9 cellular contexts compared by ENCODE assay signal in the genomic region with DNA sequence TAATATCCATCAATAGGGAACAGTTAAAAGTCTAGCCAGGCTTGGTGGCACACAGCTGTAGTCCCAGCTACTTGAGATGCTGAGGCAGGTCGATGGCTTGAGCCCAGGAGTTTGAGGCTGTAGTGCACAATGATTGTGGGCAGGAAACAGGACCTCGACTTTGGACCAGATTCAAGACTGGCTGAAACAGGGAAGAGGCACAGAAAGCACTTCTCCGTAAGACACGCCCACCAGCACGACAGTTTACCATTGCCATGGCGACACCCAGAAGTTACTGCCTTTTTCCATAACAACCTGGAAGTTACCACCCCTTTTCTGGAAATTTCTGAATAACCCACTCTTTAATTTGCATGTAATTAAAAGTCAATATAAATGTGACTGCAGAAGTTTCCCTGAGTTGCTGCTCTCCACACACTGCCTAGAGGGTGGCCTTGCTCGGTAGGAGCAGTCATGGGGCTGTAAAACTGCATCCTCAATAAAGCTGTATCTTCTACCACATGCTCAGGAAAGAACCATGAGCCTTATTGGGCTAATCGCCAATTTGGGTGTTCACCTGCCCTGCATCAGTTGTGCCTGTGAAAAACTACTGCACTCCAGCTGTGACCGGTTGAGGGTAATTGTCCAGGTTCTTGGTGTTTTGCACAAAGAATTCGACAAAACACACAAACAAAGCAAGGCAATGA. TPM values are rescaled to one million over a fixed set of nuclear protein-coding genes. Genes with fewer than 3 reads are reported as not detected.
DNase-seq lines count a peak whose midpoint lies in the region; ATAC-seq, FAIRE-seq and TF ChIP-seq lines count a peak whose summit lies in the region.
"Had no signal": no experiment of that assay in that cellular context is flagged by ENCODE, and none has a peak within 500 bp of the region (broad histone marks: within the 10 kb centered on the region; RNA-seq: fewer than 3 reads in every experiment).

No MANE protein-coding gene starts in this region.

- no peaks in the 10 kb centered on the region for H3K9me3 Mint-ChIP-seq in natural killer cell

- no peaks in the 10 kb centered on the region for H4K20me1 ChIP-seq in GM12878 (ENCODE audit: control insufficient read depth, insufficient read depth)

- no peak overlapping the region for H3K9ac ChIP-seq in GM12878 (ENCODE audit: control insufficient read depth, insufficient read depth, low read length)

- no peak overlapping the region for H3K4me2 ChIP-seq in GM12878 (ENCODE audit: control insufficient read depth, insufficient read depth)

- H3K27ac Mint-ChIP-seq in natural killer cell, result no peak overlapping the region

- no peak for TF ChIP-seq POLR2A in NB4 (IDR thresholded peaks at IDR 0.05; ENCODE audit: extremely low read depth, insufficient read length)
- TF ChIP-seq POLR2A in GM12878 (IDR thresholded peaks at IDR 0.05; ENCODE audit: low read depth, low read length), result no peak

- H3K4me1 Mint-ChIP-seq in natural killer cell, result no peaks in the 10 kb centered on the region

- H3K9me3 ChIP-seq in GM12878 (replicated peaks; ENCODE audit: control insufficient read depth, insufficient read depth, low read length), result no peaks in the 10 kb centered on the region
- no peaks in the 10 kb centered on the region for H3K9me3 ChIP-seq in lower lobe of right lung

- peaks cover 5% of the 10 kb centered on the region; the same call in 1 of the 2 replicates for H3K4me1 ChIP-seq in GM12878 (ENCODE audit: control insufficient read depth, insufficient read depth, low read length)
- H3K4me1 ChIP-seq in lower lobe of right lung, result peaks cover 17% of the 10 kb centered on the region

- ATAC-seq in GM12878, result no peak
- peak; percentile 48 to 60 for ATAC-seq in lower lobe of right lung
- no peak for ATAC-seq in natural killer cell
- no peak for ATAC-seq in HG03175 (IDR thresholded peaks at IDR 0.05; ENCODE audit: unreplicated experiment)
- no peak for ATAC-seq in HG02588 (IDR thresholded peaks at IDR 0.05; ENCODE audit: unreplicated experiment)

- DNase-seq in DMS153 treated with DMSO at 0.1 percent for 48 hours (lab: John Stamatoyannopoulos, UW; ENCODE audit: unreplicated experiment) (peak; percentile 41), NB4 (ENCODE audit: low read depth) (peak; percentile 24), GM12878 (ENCODE audit: low read depth, low spot score) (no peak), lower lobe of right lung (peak; percentile 83), natural killer cell (no peak), GM13977 (ENCODE audit: low spot score) (no peak)

- no peaks in the 10 kb centered on the region for H3K27me3 ChIP-seq in GM12878 (replicated peaks in 1 of 2; ENCODE audit: control insufficient read depth in 2 of 2, insufficient read depth in 2 of 2, low read length in 1 of 2)
- no peaks in the 10 kb centered on the region for H3K27me3 ChIP-seq in lower lobe of right lung (ENCODE audit: low read depth)

- TF ChIP-seq RAD21 in GM12878 (IDR thresholded peaks at IDR 0.05; ENCODE audit: insufficient read depth, low read depth, low read length), result no peak

- no peaks in the 10 kb centered on the region for H3K36me3 ChIP-seq in GM12878 (ENCODE audit: control insufficient read depth in 2 of 2, insufficient read depth in 2 of 2, low read length in 1 of 2)
- no peaks in the 10 kb centered on the region for H3K36me3 ChIP-seq in lower lobe of right lung

- no peaks in the 10 kb centered on the region for H3K27me3 Mint-ChIP-seq in natural killer cell (ENCODE audit: low read depth in 2 of 2)

- H3K36me3 Mint-ChIP-seq in natural killer cell, result no peaks in the 10 kb centered on the region

- H3K4me3 ChIP-seq in NB4 (ENCODE audit: low read depth, low read length) (no peak overlapping the region), GM12878 (no peak overlapping the region), lower lobe of right lung (no peak overlapping the region)

- no peak overlapping the region for H3K4me3 Mint-ChIP-seq in natural killer cell

- CTCF ChIA-PET in GM12878 (lab: Yijun Ruan, JAX), result interaction anchor here (1.4 kb wide), 1 partner anchor 28 kb away, joined by 4 read pairs; the partner anchor contains the start of gene SPSB2

- intact Hi-C loops in GM12878 (cut with micrococcal nuclease; ENCODE audit: unreplicated experiment) (no loop called here), lower lobe of right lung (cut with DNase I) (no loop called here), natural killer cell (cut with micrococcal nuclease) (no loop called here)

- no peak for TF ChIP-seq EP300 in GM12878 (IDR thresholded peaks at IDR 0.05; ENCODE audit: borderline replicate concordance in 1 of 2, control insufficient read depth in 1 of 2, low read depth in 2 of 2, low read length in 2 of 2)

- H3K79me2 ChIP-seq in GM12878 (ENCODE audit: control insufficient read depth, insufficient read depth, low read length), result no peaks in the 10 kb centered on the region

- TF ChIP-seq CTCF in NB4 (IDR thresholded peaks at IDR 0.05; ENCODE audit: low read depth, low read length) (no peak), GM12878 (IDR thresholded peaks at IDR 0.05 in 2 of 3, conservative IDR thresholded peaks at IDR 0.05 in 1 of 3; ENCODE audit: control insufficient read depth in 2 of 3, extremely low read depth in 1 of 3, insufficient read depth in 1 of 3, low read depth in 3 of 3, low read length in 3 of 3) (no peak), lower lobe of right lung (IDR thresholded peaks at IDR 0.05) (no peak), natural killer cell (IDR thresholded peaks at IDR 0.05) (no peak), GM13977 (IDR thresholded peaks at IDR 0.05; ENCODE audit: extremely low read depth, insufficient read depth, missing control alignments) (no peak)

- in situ Hi-C loops in GM12878 (cut with MboI), result no loop called here
- in situ Hi-C loops in GM13977 (cut with MboI; ENCODE audit: low pct_unique_long_range_greater_than_20kb, low sequenced_read_pairs, unreplicated experiment), result no loop called here

- WGBS in GM12878 (ENCODE audit: insufficient coverage, insufficient replicate concordance, low lambda C conversion rate, missing lambda C conversion rate), result 54% methylated on average over 10 of the region's 10 CpGs

- no TSS peak for BruUV-seq in GM12878 (replicated peaks; lab: Mats Ljungman, UMichigan)

- no peak overlapping the region for H2AFZ ChIP-seq in GM12878 (ENCODE audit: control insufficient read depth, low read depth, low read length)

- RAD21 ChIA-PET in GM12878 (lab: Charles Lee; ENCODE audit: unreplicated experiment), result no interaction called here

- POLR2A ChIA-PET in GM12878 (lab: Charles Lee), result interaction anchor here (1.0 kb wide), 1 partner anchor 16 kb away, joined by 3 read pairs; no protein-coding TSS in a partner anchor

- no peak for FAIRE-seq in GM12878 (lab: Jason Lieb, UNC)
- FAIRE-seq: HTR-8/SVneo had no signal

- H3K27ac ChIP-seq in GM12878 (ENCODE audit: control insufficient read depth, insufficient read depth), result no peak overlapping the region
- H3K27ac ChIP-seq in lower lobe of right lung, result no peak overlapping the region

- SMC1A ChIA-PET in GM12878 (lab: Charles Lee; ENCODE audit: uncharacterized antibody, unreplicated experiment), result interaction anchor here (0.7 kb wide), 1 partner anchor 902 kb away, joined by 3 read pairs; no protein-coding TSS in a partner anchor

RNA-seq across cellular contexts. Expression of gene LRRC23, which starts 4.6 kb away (rescaled TPM):
- 13.0 and 13.8 TPM in 2 replicates for total RNA-seq in GM12878 (2013; cell fraction: nucleolus; rRNA removed)
- total RNA-seq in GM12878 (2014; rRNA removed) (2.8 and 4.7 TPM in 2 replicates), GM12878 (2014; rRNA removed; fragmentation: Illumina TruSeq; extraction: Trizol) (4.0 and 4.3 TPM in 2 replicates), GM12878 (2021) (3.1 and 3.8 TPM in 2 replicates), lower lobe of right lung (26.6 TPM), natural killer cell (10 to 100 TPM in 1 of 3 donors, 1 to 10 TPM in 2; 8.1 to 16.8 (median 9.8) TPM)
- 7.8 TPM for polyA plus RNA-seq in GM12878 (2011; ENCODE audit: low read depth)
- polyA plus RNA-seq in GM12878 (2011; rRNA removed) (5.6 and 6.9 TPM in 2 replicates), GM12878 (2014; fragmentation: Illumina TruSeq; extraction: Trizol) (5.2 and 5.4 TPM in 2 replicates), GM12878 (2014; fragmentation: Nextera tagmentation; extraction: Ambion mirVana) (1 to 10 TPM; 1.4 to 2.5 TPM), GM12878 (2014; rRNA removed) (3.1 and 3.3 TPM in 2 replicates), GM12878 (2016; fragmentation: Nextera tagmentation; extraction: Ambion mirVana) (1 to 10 TPM; 3.5 to 5.4 TPM)
- 6.6 and 7.0 TPM in 2 replicates for polyA plus RNA-seq in GM12878 (2011; cell fraction: cytosol; rRNA removed)
- polyA plus RNA-seq in GM12878 (2011; cell fraction: nucleus; rRNA removed), result 3.3 and 4.4 TPM in 2 replicates
- 7.4 and 7.6 TPM in 2 replicates for polyA plus RNA-seq in GM12878 (2012)
- 5.8 and 6.2 TPM in 2 replicates for polyA minus RNA-seq in GM12878 (2011; rRNA and poly(A)+ RNA removed)
- 1.0 TPM in 1 of 2 replicates, not detected in the other for polyA minus RNA-seq in GM12878 (2011; cell fraction: cytosol; rRNA and poly(A)+ RNA removed)
- 1.7 TPM in 2 replicates for polyA minus RNA-seq in GM12878 (2011; cell fraction: nucleus; rRNA and poly(A)+ RNA removed)

RNA-seq across cellular contexts. Expression of gene ENO2, which starts 14.4 kb away (rescaled TPM):
- total RNA-seq in GM12878 (2013; cell fraction: nucleolus; rRNA removed), result 124 and 142 TPM in 2 replicates
- 24.8 and 28.0 TPM in 2 replicates for total RNA-seq in GM12878 (2014; rRNA removed)
- total RNA-seq in GM12878 (2014; rRNA removed; fragmentation: Illumina TruSeq; extraction: Trizol), result 25.3 and 25.8 TPM in 2 replicates
- total RNA-seq in GM12878 (2021), result 65.4 and 65.5 TPM in 2 replicates
- 159 TPM for polyA plus RNA-seq in GM12878 (2011; ENCODE audit: low read depth)
- polyA plus RNA-seq in GM12878 (2011; rRNA removed), result 159 and 196 TPM in 2 replicates
- 187 and 271 TPM in 2 replicates for polyA plus RNA-seq in GM12878 (2011; cell fraction: cytosol; rRNA removed)
- 494 and 720 TPM in 2 replicates for polyA plus RNA-seq in GM12878 (2011; cell fraction: nucleus; rRNA removed)
- 181 and 207 TPM in 2 replicates for polyA plus RNA-seq in GM12878 (2012)
- 59.1 and 61.1 TPM in 2 replicates for polyA plus RNA-seq in GM12878 (2014; fragmentation: Illumina TruSeq; extraction: Trizol)
- polyA plus RNA-seq in GM12878 (2014; fragmentation: Nextera tagmentation; extraction: Ambion mirVana), result 10 to 100 TPM; 37.3 to 42.1 TPM
- 61.3 and 68.1 TPM in 2 replicates for polyA plus RNA-seq in GM12878 (2014; rRNA removed)
- 10 to 100 TPM; 39.8 to 44.1 TPM for polyA plus RNA-seq in GM12878 (2016; fragmentation: Nextera tagmentation; extraction: Ambion mirVana)
- polyA minus RNA-seq in GM12878 (2011; rRNA and poly(A)+ RNA removed), result 91.5 and 121 TPM in 2 replicates
- 31.0 and 39.8 TPM in 2 replicates for polyA minus RNA-seq in GM12878 (2011; cell fraction: cytosol; rRNA and poly(A)+ RNA removed)
- 60.9 and 69.0 TPM in 2 replicates for polyA minus RNA-seq in GM12878 (2011; cell fraction: nucleus; rRNA and poly(A)+ RNA removed)
- total RNA-seq in lower lobe of right lung, result 41.9 TPM
- total RNA-seq in natural killer cell, result 10 to 100 TPM; 21.6 to 30.8 (median 23.1) TPM

RNA-seq across cellular contexts. Expression of gene SPSB2, which starts 26.9 kb away (rescaled TPM):
- 0.34 and 0.52 TPM in 2 replicates for total RNA-seq in GM12878 (2013; cell fraction: nucleolus; rRNA removed)
- total RNA-seq in GM12878 (2014; rRNA removed), result 4.2 and 5.6 TPM in 2 replicates
- total RNA-seq in GM12878 (2014; rRNA removed; fragmentation: Illumina TruSeq; extraction: Trizol), result 1.8 and 2.0 TPM in 2 replicates
- 3.4 and 3.9 TPM in 2 replicates for total RNA-seq in GM12878 (2021)
- 0.56 TPM for polyA plus RNA-seq in GM12878 (2011; ENCODE audit: low read depth)
- 0.29 and 0.58 TPM in 2 replicates for polyA plus RNA-seq in GM12878 (2011; rRNA removed)
- polyA plus RNA-seq in GM12878 (2011; cell fraction: cytosol; rRNA removed), result 0.87 and 1.3 TPM in 2 replicates
- 1.1 and 1.2 TPM in 2 replicates for polyA plus RNA-seq in GM12878 (2011; cell fraction: nucleus; rRNA removed)
- 2.0 and 2.2 TPM in 2 replicates for polyA plus RNA-seq in GM12878 (2012)
- 0.24 and 0.56 TPM in 2 replicates for polyA plus RNA-seq in GM12878 (2014; fragmentation: Illumina TruSeq; extraction: Trizol)
- polyA plus RNA-seq in GM12878 (2014; fragmentation: Nextera tagmentation; extraction: Ambion mirVana), result under 1 TPM; 0.08 to 0.24 TPM
- polyA plus RNA-seq in GM12878 (2014; rRNA removed), result 4.9 and 5.6 TPM in 2 replicates
- 1 to 10 TPM; 4.7 to 5.3 TPM for polyA plus RNA-seq in GM12878 (2016; fragmentation: Nextera tagmentation; extraction: Ambion mirVana)
- 0.21 and 0.22 TPM in 2 replicates for polyA minus RNA-seq in GM12878 (2011; rRNA and poly(A)+ RNA removed)
- 0.94 TPM in 1 of 2 replicates, not detected in the other for polyA minus RNA-seq in GM12878 (2011; cell fraction: cytosol; rRNA and poly(A)+ RNA removed)
- 0.73 and 1.1 TPM in 2 replicates for polyA minus RNA-seq in GM12878 (2011; cell fraction: nucleus; rRNA and poly(A)+ RNA removed)
- total RNA-seq in lower lobe of right lung, result 25.5 TPM
- total RNA-seq in natural killer cell, result 10 to 100 TPM in 1 of 3 donors, 1 to 10 TPM in 2; 8.1 to 19.1 (median 8.4) TPM

RNA-seq across cellular contexts. Expression of gene ATN1, which starts 27.8 kb away (rescaled TPM):
- total RNA-seq in GM12878 (2013; cell fraction: nucleolus; rRNA removed), result 26.1 and 27.4 TPM in 2 replicates
- total RNA-seq in GM12878 (2014; rRNA removed), result 2.6 and 3.3 TPM in 2 replicates
- total RNA-seq in GM12878 (2014; rRNA removed; fragmentation: Illumina TruSeq; extraction: Trizol), result 2.0 and 2.6 TPM in 2 replicates
- total RNA-seq in GM12878 (2021), result 38.0 and 44.5 TPM in 2 replicates
- 10.7 TPM for polyA plus RNA-seq in GM12878 (2011; ENCODE audit: low read depth)
- polyA plus RNA-seq in GM12878 (2011; rRNA removed), result 1.4 and 3.9 TPM in 2 replicates
- polyA plus RNA-seq in GM12878 (2011; cell fraction: cytosol; rRNA removed), result 4.6 and 4.8 TPM in 2 replicates
- 53.3 and 76.2 TPM in 2 replicates for polyA plus RNA-seq in GM12878 (2011; cell fraction: nucleus; rRNA removed)
- polyA plus RNA-seq in GM12878 (2012), result 30.2 and 35.7 TPM in 2 replicates
- polyA plus RNA-seq in GM12878 (2014; fragmentation: Illumina TruSeq; extraction: Trizol), result 5.8 and 15.4 TPM in 2 replicates
- polyA plus RNA-seq in GM12878 (2014; fragmentation: Nextera tagmentation; extraction: Ambion mirVana), result under 1 TPM; 0.08 to 0.15 TPM
- polyA plus RNA-seq in GM12878 (2014; rRNA removed), result 19.7 and 28.8 TPM in 2 replicates
- 1 to 10 TPM; 6.1 to 6.2 TPM for polyA plus RNA-seq in GM12878 (2016; fragmentation: Nextera tagmentation; extraction: Ambion mirVana)
- 3.0 and 6.6 TPM in 2 replicates for polyA minus RNA-seq in GM12878 (2011; rRNA and poly(A)+ RNA removed)
- polyA minus RNA-seq in GM12878 (2011; cell fraction: cytosol; rRNA and poly(A)+ RNA removed), result 9.7 and 12.0 TPM in 2 replicates
- 8.9 and 19.5 TPM in 2 replicates for polyA minus RNA-seq in GM12878 (2011; cell fraction: nucleus; rRNA and poly(A)+ RNA removed)
- 123 TPM for total RNA-seq in lower lobe of right lung
- total RNA-seq in natural killer cell, result 10 to 100 TPM; 29.3 to 34.0 (median 31.9) TPM

RNA-seq across cellular contexts. Expression of gene TPI1, which starts 32.6 kb away (rescaled TPM):
- total RNA-seq in GM12878 (2013; cell fraction: nucleolus; rRNA removed), result 241 and 245 TPM in 2 replicates
- total RNA-seq in GM12878 (2014; rRNA removed), result 1,631 and 1,672 TPM in 2 replicates
- 1,031 and 1,059 TPM in 2 replicates for total RNA-seq in GM12878 (2014; rRNA removed; fragmentation: Illumina TruSeq; extraction: Trizol)
- total RNA-seq in GM12878 (2021), result 916 and 925 TPM in 2 replicates
- 983 TPM for polyA plus RNA-seq in GM12878 (2011; ENCODE audit: low read depth)
- polyA plus RNA-seq in GM12878 (2011; rRNA removed), result 2,490 and 3,306 TPM in 2 replicates
- 4,014 and 4,139 TPM in 2 replicates for polyA plus RNA-seq in GM12878 (2011; cell fraction: cytosol; rRNA removed)
- polyA plus RNA-seq in GM12878 (2011; cell fraction: nucleus; rRNA removed), result 1,795 and 2,574 TPM in 2 replicates
- polyA plus RNA-seq in GM12878 (2012), result 950 and 1,245 TPM in 2 replicates
- polyA plus RNA-seq in GM12878 (2014; fragmentation: Illumina TruSeq; extraction: Trizol), result 1,383 and 1,555 TPM in 2 replicates
- 1,000 to 10,000 TPM; 5,044 to 7,349 TPM for polyA plus RNA-seq in GM12878 (2014; fragmentation: Nextera tagmentation; extraction: Ambion mirVana)
- 993 and 1,045 TPM in 2 replicates for polyA plus RNA-seq in GM12878 (2014; rRNA removed)
- 1,000 to 10,000 TPM; 1,723 to 1,836 TPM for polyA plus RNA-seq in GM12878 (2016; fragmentation: Nextera tagmentation; extraction: Ambion mirVana)
- polyA minus RNA-seq in GM12878 (2011; rRNA and poly(A)+ RNA removed), result 2,164 and 3,065 TPM in 2 replicates
- 419 and 459 TPM in 2 replicates for polyA minus RNA-seq in GM12878 (2011; cell fraction: cytosol; rRNA and poly(A)+ RNA removed)
- 411 and 481 TPM in 2 replicates for polyA minus RNA-seq in GM12878 (2011; cell fraction: nucleus; rRNA and poly(A)+ RNA removed)
- 278 TPM for total RNA-seq in lower lobe of right lung
- 100 to 1,000 TPM; 167 to 196 (median 189) TPM for total RNA-seq in natural killer cell

Comparison
In these comparisons a context has a peak if more than half of its experiments do, and no peak if none do; other contexts are left out.
1. DNase-seq: peak in DMS153 treated with DMSO at 0.1 percent for 48 hours (single experiment), NB4 (single experiment) and lower lobe of right lung (single experiment); none in GM12878 (single experiment), natural killer cell (single experiment) and GM13977 (single experiment).
2. ATAC-seq: peak in lower lobe of right lung (2 of 2); none in GM12878 (single experiment), natural killer cell (0 of 3), HG03175 (single experiment) and HG02588 (single experiment).